Comparison of ENCODE assay signal across 15 cellular contexts in the genomic region with DNA sequence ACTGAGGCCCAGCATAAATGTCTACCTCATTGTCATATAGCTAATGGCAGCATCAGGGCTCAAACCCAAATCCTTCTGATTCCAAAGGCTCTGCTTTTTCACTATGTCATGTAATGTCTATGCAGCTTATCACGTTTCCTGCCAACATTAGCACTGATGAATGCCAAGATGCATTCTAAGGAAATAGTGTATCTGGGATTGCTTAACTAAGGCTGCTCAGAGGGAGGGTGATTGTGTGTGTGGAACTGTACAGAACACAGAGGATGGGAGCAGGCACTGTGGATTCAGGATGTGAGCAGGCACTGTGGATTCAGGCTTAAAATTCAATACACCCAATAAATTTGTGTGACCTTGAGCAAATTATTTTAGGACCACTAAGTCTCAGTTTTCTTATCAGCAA.
DNase-seq lines count a peak whose midpoint lies in the region; TF ChIP-seq lines count a peak whose summit lies in the region.
"Had no signal": no experiment of that assay in that cellular context is flagged by ENCODE, and none has a peak within 500 bp of the region (broad histone marks: within the 10 kb centered on the region; RNA-seq: fewer than 3 reads in every experiment).

No MANE protein-coding gene starts in this region.

- no peak overlapping the region for H3K4me3 Mint-ChIP-seq in activated CD4-positive, alpha-beta T cell treated with anti-CD3 and anti-CD28 coated beads, Interleukin-2, amount 10 ng/mL, durations not matched to agents 7 days and 5 days
- H3K4me3 Mint-ChIP-seq: CD4-positive, alpha-beta T cell; HFFc6 had no signal

- peak; percentile 2 for DNase-seq in A673 (ENCODE audit: low spot score)
- DNase-seq in MG63: peak; percentile 11
- peak; percentile 30 for DNase-seq in NCI-H748 (lab: John Stamatoyannopoulos, UW; ENCODE audit: unreplicated experiment)
- DNase-seq in fibroblast of pulmonary artery (ENCODE audit: low read depth): peak; percentile 22
- no peak for DNase-seq in activated CD4-positive, alpha-beta T cell treated with anti-CD3 and anti-CD28 coated beads, Interleukin-2, amount 10 ng/mL, durations not matched to agents 7 days and 5 days
- DNase-seq in GF-D8 (lab: John Stamatoyannopoulos, UW): no peak
- no peak for DNase-seq in NOMO-1 treated with dmso at 0.1 percent for 144 hours (lab: John Stamatoyannopoulos, UW; ENCODE audit: unreplicated experiment)
- DNase-seq: AML-193; Caco-2; CD4-positive, alpha-beta T cell; GOT3; H7; HFFc6 had no signal

- BruUV-seq in A673 (replicated peaks; lab: Mats Ljungman, UMichigan): no TSS peak

- H3K4me3 ChIP-seq in A673 (ENCODE audit: low read depth, low read length, poor library complexity, severe bottlenecking): no peak overlapping the region
- no peak overlapping the region for H3K4me3 ChIP-seq in MG63
- H3K4me3 ChIP-seq in fibroblast of pulmonary artery (replicated peaks; ENCODE audit: low read depth, low read length): no peak overlapping the region

- no peak overlapping the region for H3K27ac ChIP-seq in A673 (ENCODE audit: low read depth, low read length, poor library complexity, severe bottlenecking)
- H3K27ac ChIP-seq: C4-2B, HL-60 had no signal

- POLR2A ChIA-PET in A673 (lab: Charles Lee; ENCODE audit: low non-redundant PET): no interaction called here
- POLR2A ChIA-PET in activated CD4-positive, alpha-beta T cell treated with anti-CD3 and anti-CD28 coated beads, Interleukin-2, amount 10 ng/mL, durations not matched to agents 7 days and 5 days (lab: Charles Lee): no interaction called here

- H3K36me3 Mint-ChIP-seq in activated CD4-positive, alpha-beta T cell treated with anti-CD3 and anti-CD28 coated beads, Interleukin-2, amount 10 ng/mL, durations not matched to agents 7 days and 5 days (ENCODE audit: low read depth): no peaks in the 10 kb centered on the region

- no peaks in the 10 kb centered on the region for H3K27me3 ChIP-seq in A673 (replicated peaks; ENCODE audit: insufficient read depth, low read depth, low read length, poor library complexity)
- H3K27me3 ChIP-seq in MG63: peaks cover 2% of the 10 kb centered on the region; the same call in 1 of the 2 replicates

- H3K27ac Mint-ChIP-seq in activated CD4-positive, alpha-beta T cell treated with anti-CD3 and anti-CD28 coated beads, Interleukin-2, amount 10 ng/mL, durations not matched to agents 7 days and 5 days: no peak overlapping the region
- H3K27ac Mint-ChIP-seq: CD4-positive, alpha-beta T cell; HFFc6 had no signal

- intact Hi-C loops in A673 (cut with micrococcal nuclease; ENCODE audit: unreplicated experiment): no loop called here

- no peaks in the 10 kb centered on the region for H3K4me1 ChIP-seq in A673 (ENCODE audit: insufficient read depth, low read length, poor library complexity, severe bottlenecking)
- H3K4me1 ChIP-seq: Caco-2 had no signal

- no peaks in the 10 kb centered on the region for H3K4me1 Mint-ChIP-seq in activated CD4-positive, alpha-beta T cell treated with anti-CD3 and anti-CD28 coated beads, Interleukin-2, amount 10 ng/mL, durations not matched to agents 7 days and 5 days

- no peaks in the 10 kb centered on the region for H3K9me3 ChIP-seq in A673 (ENCODE audit: low read depth, low read length, poor library complexity, severe bottlenecking)
- H3K9me3 ChIP-seq in MG63: no peaks in the 10 kb centered on the region
- H3K9me3 ChIP-seq: Caco-2 had no signal

- CTCF ChIA-PET in A673 (lab: Charles Lee): no interaction called here
- CTCF ChIA-PET in activated CD4-positive, alpha-beta T cell treated with anti-CD3 and anti-CD28 coated beads, Interleukin-2, amount 10 ng/mL, durations not matched to agents 7 days and 5 days (lab: Charles Lee): no interaction called here

- no peaks in the 10 kb centered on the region for H3K9me3 Mint-ChIP-seq in activated CD4-positive, alpha-beta T cell treated with anti-CD3 and anti-CD28 coated beads, Interleukin-2, amount 10 ng/mL, durations not matched to agents 7 days and 5 days
- H3K9me3 Mint-ChIP-seq: CD4-positive, alpha-beta T cell had no signal

- TF ChIP-seq CTCF in A673 (conservative IDR thresholded peaks at IDR 0.05; ENCODE audit: low read depth, low read length) (no peak), fibroblast of pulmonary artery (IDR thresholded peaks at IDR 0.05; ENCODE audit: low read length, missing control alignments) (no peak)

- no peaks in the 10 kb centered on the region for H3K36me3 ChIP-seq in A673 (ENCODE audit: insufficient read depth, low read length, poor library complexity, severe bottlenecking)
- no peaks in the 10 kb centered on the region for H3K36me3 ChIP-seq in MG63

- H3K27me3 Mint-ChIP-seq in activated CD4-positive, alpha-beta T cell treated with anti-CD3 and anti-CD28 coated beads, Interleukin-2, amount 10 ng/mL, durations not matched to agents 7 days and 5 days: no peaks in the 10 kb centered on the region
- H3K27me3 Mint-ChIP-seq: CD4-positive, alpha-beta T cell had no signal

Comparison
In these comparisons a context has a peak if more than half of its experiments do, and no peak if none do; other contexts are left out.
1. DNase-seq: peak in A673 (single experiment), MG63 (single experiment), NCI-H748 (single experiment) and fibroblast of pulmonary artery (single experiment); none in activated CD4-positive, alpha-beta T cell treated with anti-CD3 and anti-CD28 coated beads, Interleukin-2, amount 10 ng/mL, durations not matched to agents 7 days and 5 days (single experiment), GF-D8 (single experiment) and NOMO-1 treated with dmso at 0.1 percent for 144 hours (single experiment).